ENCODE assay signal across 27 cellular contexts in the genomic region with DNA sequence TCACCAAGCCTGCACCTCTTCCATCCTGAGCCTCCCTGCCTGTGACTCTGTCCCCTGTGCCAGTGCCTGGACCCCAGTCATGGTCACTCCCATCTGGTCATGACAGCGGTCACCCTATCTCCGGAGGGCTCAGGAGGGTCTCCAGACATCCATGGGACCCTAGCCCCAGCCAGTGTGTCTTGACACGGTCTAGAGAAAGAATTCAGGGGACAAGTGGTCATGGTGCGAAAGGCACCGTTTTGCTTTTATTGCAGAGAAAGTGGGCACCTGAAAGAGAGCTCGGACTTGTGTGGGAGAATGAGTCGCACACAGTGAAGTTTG. TPM values are rescaled to one million over a fixed set of nuclear protein-coding genes. Genes with fewer than 3 reads are reported as not detected.
"Had no signal": no experiment of that assay in that cellular context is flagged by ENCODE, and none has a peak within 500 bp of the region (broad histone marks: within the 10 kb centered on the region; RNA-seq: fewer than 3 reads in every experiment).

No MANE protein-coding gene starts in this region.

- H3K4me3 Mint-ChIP-seq: activated CD4-positive, alpha-beta memory T cell treated with anti-CD3 and anti-CD28 coated beads for 36 hours; activated CD4-positive, alpha-beta T cell treated with anti-CD3 and anti-CD28 coated beads for 36 hours; activated CD4-positive, alpha-beta T cell treated with anti-CD3 and anti-CD28 coated beads, Interleukin-2, amount 10 ng/mL, durations not matched to agents 24 days and 14 days; activated CD8-positive, alpha-beta memory T cell treated with anti-CD3 and anti-CD28 coated beads, Interleukin-2, amount 10 ng/mL, durations not matched to agents 7 days and 5 days; activated CD8-positive, alpha-beta T cell treated with anti-CD3 and anti-CD28 coated beads, Interleukin-2, amount 10 ng/mL, durations not matched to agents 7 days and 5 days; activated naive CD4-positive, alpha-beta T cell treated with anti-CD3 and anti-CD28 coated beads for 36 hours; activated naive CD4-positive, alpha-beta T cell treated with anti-CD3 and anti-CD28 coated beads, Interleukin-2, amount 50 U/mL, for 24 hours; activated naive CD8-positive, alpha-beta T cell treated with anti-CD3 and anti-CD28 coated beads, Interleukin-2, amount 10 ng/mL, durations not matched to agents 7 days and 5 days; brain had no signal

- H3K27ac Mint-ChIP-seq: activated CD4-positive, alpha-beta memory T cell treated with anti-CD3 and anti-CD28 coated beads for 36 hours; activated CD4-positive, alpha-beta T cell treated with anti-CD3 and anti-CD28 coated beads for 36 hours; activated CD4-positive, alpha-beta T cell treated with anti-CD3 and anti-CD28 coated beads, Interleukin-2, amount 10 ng/mL, durations not matched to agents 24 days and 14 days; activated CD8-positive, alpha-beta memory T cell treated with anti-CD3 and anti-CD28 coated beads, Interleukin-2, amount 10 ng/mL, durations not matched to agents 7 days and 5 days; activated CD8-positive, alpha-beta T cell treated with anti-CD3 and anti-CD28 coated beads, Interleukin-2, amount 10 ng/mL, durations not matched to agents 7 days and 5 days; activated naive CD4-positive, alpha-beta T cell treated with anti-CD3 and anti-CD28 coated beads for 36 hours; activated naive CD4-positive, alpha-beta T cell treated with anti-CD3 and anti-CD28 coated beads, Interleukin-2, amount 50 U/mL, for 24 hours; activated naive CD8-positive, alpha-beta T cell treated with anti-CD3 and anti-CD28 coated beads, Interleukin-2, amount 10 ng/mL, durations not matched to agents 7 days and 5 days; brain had no signal

- ATAC-seq: activated CD4-positive, alpha-beta T cell treated with anti-CD3 and anti-CD28 coated beads for 36 hours; activated CD8-positive, alpha-beta memory T cell treated with anti-CD3 and anti-CD28 coated beads, Interleukin-2, amount 10 ng/mL, durations not matched to agents 7 days and 5 days; activated CD8-positive, alpha-beta T cell treated with anti-CD3 and anti-CD28 coated beads, Interleukin-2, amount 10 ng/mL, durations not matched to agents 7 days and 5 days; esophagus mucosa had no signal

- DNase-seq: activated CD4-positive, alpha-beta memory T cell treated with anti-CD3 and anti-CD28 coated beads for 36 hours; activated CD4-positive, alpha-beta T cell treated with anti-CD3 and anti-CD28 coated beads for 36 hours; activated CD4-positive, alpha-beta T cell treated with anti-CD3 and anti-CD28 coated beads, Interleukin-2, amount 10 ng/mL, durations not matched to agents 24 days and 14 days; activated CD4-positive, CD25-positive, alpha-beta regulatory T cell; activated CD4-positive, CD25-positive, alpha-beta regulatory T cell treated with anti-CD3 and anti-CD28 coated beads, Interleukin-2, amount 50 U/mL, for 72 hours; activated CD8-positive, alpha-beta memory T cell treated with anti-CD3 and anti-CD28 coated beads, Interleukin-2, amount 10 ng/mL, durations not matched to agents 7 days and 5 days; activated CD8-positive, alpha-beta memory T cell treated with anti-CD3 and anti-CD28 coated beads, Interleukin-2, amount 50 U/mL, for 4 hours; activated CD8-positive, alpha-beta T cell treated with anti-CD3 and anti-CD28 coated beads, Interleukin-2, amount 10 ng/mL, durations not matched to agents 7 days and 5 days; activated naive CD4-positive, alpha-beta T cell treated with anti-CD3 and anti-CD28 coated beads for 36 hours; activated naive CD8-positive, alpha-beta T cell treated with anti-CD3 and anti-CD28 coated beads, Interleukin-2, amount 10 ng/mL, durations not matched to agents 7 days and 5 days; activated T-cell treated with anti-CD3 and anti-CD28 coated beads, Interleukin-2, amount 50 U/mL, for 1 hour; activated T-cell treated with anti-CD3 and anti-CD28 coated beads, Interleukin-2, amount 50 U/mL, for 48 hours; central memory CD4-positive, alpha-beta T cell; cerebellar nuclear complex; colonic mucosa; effector CD8-positive, alpha-beta T cell; foreskin fibroblast; T-helper 2 cell had no signal

- H3K36me3 ChIP-seq: ascending aorta, breast epithelium, cardiac muscle cell, colonic mucosa had no signal

- H3K36me3 Mint-ChIP-seq: activated naive CD4-positive, alpha-beta T cell treated with anti-CD3 and anti-CD28 coated beads, Interleukin-2, amount 50 U/mL, for 24 hours; activated naive CD8-positive, alpha-beta T cell treated with anti-CD3 and anti-CD28 coated beads, Interleukin-2, amount 10 ng/mL, durations not matched to agents 7 days and 5 days; brain had no signal

- H3K27ac ChIP-seq: ascending aorta, breast epithelium, cardiac muscle cell, colonic mucosa had no signal

- H3K4me1 ChIP-seq: breast epithelium, colonic mucosa had no signal

- H3K27me3 ChIP-seq: ascending aorta had no signal

- H3K4me3 ChIP-seq: ascending aorta, breast epithelium, cardiac muscle cell, colonic mucosa had no signal

- H3K9me3 ChIP-seq: ascending aorta, breast epithelium, colonic mucosa had no signal

- H3K9me3 Mint-ChIP-seq: activated CD4-positive, alpha-beta memory T cell treated with anti-CD3 and anti-CD28 coated beads for 36 hours; activated CD4-positive, alpha-beta T cell treated with anti-CD3 and anti-CD28 coated beads, Interleukin-2, amount 10 ng/mL, durations not matched to agents 24 days and 14 days; activated naive CD4-positive, alpha-beta T cell treated with anti-CD3 and anti-CD28 coated beads for 36 hours; activated naive CD4-positive, alpha-beta T cell treated with anti-CD3 and anti-CD28 coated beads, Interleukin-2, amount 50 U/mL, for 24 hours; activated naive CD8-positive, alpha-beta T cell treated with anti-CD3 and anti-CD28 coated beads, Interleukin-2, amount 10 ng/mL, durations not matched to agents 7 days and 5 days had no signal

RNA-seq across cellular contexts. Expression of gene RIPK4, which starts 4.7 kb away (rescaled TPM):
- total RNA-seq: activated CD4-positive, alpha-beta T cell treated with anti-CD3 and anti-CD28 coated beads, Interleukin-2, amount 10 ng/mL, durations not matched to agents 24 days and 14 days; activated CD8-positive, alpha-beta memory T cell treated with anti-CD3 and anti-CD28 coated beads, Interleukin-2, amount 10 ng/mL, durations not matched to agents 7 days and 5 days; activated CD8-positive, alpha-beta T cell treated with anti-CD3 and anti-CD28 coated beads, Interleukin-2, amount 10 ng/mL, durations not matched to agents 7 days and 5 days; endothelial cell of umbilical vein; frontal cortex; T-helper 1 cell treated with Interleukin-12 subunit alpha and Interleukin-12 subunit beta and Interleukin-4 antibody, amounts not matched to agents 30 ng/mL and 1 ng/mL, for 36 hours had no signal
- polyA plus RNA-seq: endothelial cell of umbilical vein had no signal
